ENCODE assay signal across 19 cellular contexts in genomic region chr5:73812457-73812856, GRCh38.
DNase-seq lines count a peak whose midpoint lies in the region; ATAC-seq and TF ChIP-seq lines count a peak whose summit lies in the region.
"Had no signal": no experiment of that assay in that cellular context is flagged by ENCODE, and none has a peak within 500 bp of the region (broad histone marks: within the 10 kb centered on the region; RNA-seq: fewer than 3 reads in every experiment).

No MANE protein-coding gene starts in this region.

- CTCF ChIA-PET in Caco-2 (lab: Charles Lee), result interaction anchor here (0.8 to 1.1 kb wide), 4 partner anchors 10 to 186 kb away, joined by 3 to 5 read pairs (median 4); no protein-coding TSS in a partner anchor

- POLR2A ChIA-PET in Caco-2 (lab: Charles Lee), result interaction anchor here (1.3 kb wide), 1 partner anchor 11 kb away, joined by 3 read pairs; no protein-coding TSS in a partner anchor

- intact Hi-C loops in Caco-2 (cut with micrococcal nuclease; ENCODE audit: unreplicated experiment), result no loop called here

- no peaks in the 10 kb centered on the region for H3K9me3 ChIP-seq in Caco-2
- H3K9me3 ChIP-seq: heart left ventricle, spleen had no signal

- ATAC-seq in GM21723 (IDR thresholded peaks at IDR 0.05; ENCODE audit: unreplicated experiment) (no peak), HG03378 (IDR thresholded peaks at IDR 0.05; ENCODE audit: unreplicated experiment) (no peak)
- ATAC-seq: heart left ventricle, natural killer cell had no signal

- H3K36me3 ChIP-seq in Caco-2 (ENCODE audit: control insufficient read depth, insufficient read depth, low read length), result no peaks in the 10 kb centered on the region
- H3K36me3 ChIP-seq: heart left ventricle, spleen had no signal

- H3K27me3 Mint-ChIP-seq in Caco-2 (ENCODE audit: insufficient read depth, unreplicated experiment) (no peaks in the 10 kb centered on the region), nephron progenitor cell (ENCODE audit: low read depth, poor library complexity) (peaks cover 4% of the 10 kb centered on the region)

- H3K36me3 Mint-ChIP-seq in Caco-2 (ENCODE audit: insufficient read depth, unreplicated experiment), result no peaks in the 10 kb centered on the region
- H3K36me3 Mint-ChIP-seq in nephron progenitor cell (ENCODE audit: low read depth), result no peaks in the 10 kb centered on the region
- H3K36me3 Mint-ChIP-seq: natural killer cell had no signal

- H3K27ac Mint-ChIP-seq in Caco-2 (ENCODE audit: unreplicated experiment), result peak overlapping the region; percentile 78
- H3K27ac Mint-ChIP-seq in nephron progenitor cell, result peak overlapping the region; percentile 60
- H3K27ac Mint-ChIP-seq: activated CD4-positive, alpha-beta T cell treated with anti-CD3 and anti-CD28 coated beads, Interleukin-2, amount 10 ng/mL, durations not matched to agents 24 days and 14 days; HFFc6; natural killer cell had no signal

- H3K4me3 Mint-ChIP-seq in Caco-2 (ENCODE audit: unreplicated experiment), result peak overlapping the region; percentile 76
- peak overlapping the region; percentile 78 for H3K4me3 Mint-ChIP-seq in nephron progenitor cell
- H3K4me3 Mint-ChIP-seq: activated CD4-positive, alpha-beta T cell treated with anti-CD3 and anti-CD28 coated beads, Interleukin-2, amount 10 ng/mL, durations not matched to agents 24 days and 14 days; central memory CD8-positive, alpha-beta T cell; HFFc6; natural killer cell had no signal

- H3K4me3 ChIP-seq in Caco-2 (ENCODE audit: low read depth, low read length) (peak overlapping the region; percentile 59), epithelial cell of proximal tubule (ENCODE audit: low read depth, low read length) (peak overlapping the region; percentile 64)
- H3K4me3 ChIP-seq: heart left ventricle, spleen had no signal

- H3K9me3 Mint-ChIP-seq in Caco-2 (ENCODE audit: unreplicated experiment) (no peaks in the 10 kb centered on the region), nephron progenitor cell (no peaks in the 10 kb centered on the region)
- H3K9me3 Mint-ChIP-seq: activated CD4-positive, alpha-beta T cell treated with anti-CD3 and anti-CD28 coated beads, Interleukin-2, amount 10 ng/mL, durations not matched to agents 24 days and 14 days; central memory CD8-positive, alpha-beta T cell; HFFc6; natural killer cell had no signal

- H3K4me1 ChIP-seq in Caco-2, result peaks cover 10% of the 10 kb centered on the region
- H3K4me1 ChIP-seq: heart left ventricle, spleen had no signal

- DNase-seq in Caco-2 (no peak), OCI-M1 (lab: John Stamatoyannopoulos, UW) (peak; percentile 20), epithelial cell of proximal tubule (ENCODE audit: low read depth) (no peak), nephron progenitor cell (peak; percentile 8), SHP77 treated with DMSO at 0.1 percent for 48 hours (lab: John Stamatoyannopoulos, UW) (no peak)
- DNase-seq in stimulated activated CD4-positive, alpha-beta T cell treated with anti-CD3 and anti-CD28 coated beads, Interleukin-2, amount 100 ng/mL, for 24 hours, result no peak
- DNase-seq: activated CD4-positive, alpha-beta T cell treated with anti-CD3 and anti-CD28 coated beads, Interleukin-2, amount 10 ng/mL, durations not matched to agents 24 days and 14 days; activated CD8-positive, alpha-beta memory T cell treated with anti-CD3 and anti-CD28 coated beads, Interleukin-2, amount 50 U/mL, for 4 hours; activated gamma-delta T cell; effector CD4-positive, alpha-beta T cell; heart left ventricle; HFFc6; natural killer cell; NCI-H187 treated with DMSO at 0.1 percent for 48 hours; spleen; stimulated activated CD8-positive, alpha-beta memory T cell treated with anti-CD3 and anti-CD28 coated beads, Interleukin-4, amount 100 ng/mL, for 48 hours had no signal

- H3K4me1 Mint-ChIP-seq in Caco-2 (ENCODE audit: low read depth, unreplicated experiment) (peaks cover 5% of the 10 kb centered on the region), nephron progenitor cell (peaks cover 50% of the 10 kb centered on the region)
- H3K4me1 Mint-ChIP-seq: activated CD4-positive, alpha-beta T cell treated with anti-CD3 and anti-CD28 coated beads, Interleukin-2, amount 10 ng/mL, durations not matched to agents 24 days and 14 days; central memory CD8-positive, alpha-beta T cell; natural killer cell had no signal

- no peaks in the 10 kb centered on the region for H3K27me3 ChIP-seq in Caco-2 (replicated peaks; ENCODE audit: control insufficient read depth, insufficient read depth, low read length)
- H3K27me3 ChIP-seq: spleen had no signal

- no peak for TF ChIP-seq CTCF in Caco-2 (IDR thresholded peaks at IDR 0.05; ENCODE audit: insufficient read depth in 1 of 2, low read depth in 1 of 2, low read length in 1 of 2, severe bottlenecking in 1 of 2, unreplicated experiment in 1 of 2)
- no peak for TF ChIP-seq CTCF in epithelial cell of proximal tubule (conservative IDR thresholded peaks at IDR 0.05; ENCODE audit: low read depth, low read length)
- no peak for TF ChIP-seq CTCF in nephron progenitor cell (IDR thresholded peaks at IDR 0.05)

- no TSS peak for BruUV-seq in Caco-2 (replicated peaks; lab: Mats Ljungman, UMichigan)

Comparison
In these comparisons a context has a peak if more than half of its experiments do, and no peak if none do; other contexts are left out.
1. DNase-seq: peak in OCI-M1 (single experiment) and nephron progenitor cell (single experiment); none in Caco-2 (0 of 2), epithelial cell of proximal tubule (single experiment), SHP77 treated with DMSO at 0.1 percent for 48 hours (single experiment) and stimulated activated CD4-positive, alpha-beta T cell treated with anti-CD3 and anti-CD28 coated beads, Interleukin-2, amount 100 ng/mL, for 24 hours (0 of 2).